ENCODE assay signal across 8 cellular contexts in genomic region chr22:30605449-30606110, GRCh38. TPM values are rescaled to one million over a fixed set of nuclear protein-coding genes. Genes with fewer than 3 reads are reported as not detected.
DNase-seq lines count a peak whose midpoint lies in the region; ATAC-seq and TF ChIP-seq lines count a peak whose summit lies in the region.

No MANE protein-coding gene starts in this region.

- ATAC-seq in HG03565 (IDR thresholded peaks at IDR 0.05; ENCODE audit: unreplicated experiment), result no peak

- H3K27me3 Mint-ChIP-seq in Calu3 (ENCODE audit: unreplicated experiment), result no peaks in the 10 kb centered on the region
- H3K27me3 Mint-ChIP-seq in IgD-negative memory B cell, result peaks cover 5% of the 10 kb centered on the region

- peak; percentile 71 for DNase-seq in Calu3
- peak; percentile 53 for DNase-seq in SK-N-DZ (ENCODE audit: low spot score)
- peak; percentile 47 for DNase-seq in amniotic epithelial cell (ENCODE audit: low read depth)
- no peak for DNase-seq in cortex of kidney (lab: John Stamatoyannopoulos, UW)

- peak; percentile 70 for TF ChIP-seq CTCF in Calu3 (IDR thresholded peaks at IDR 0.05; ENCODE audit: unreplicated experiment)

- H3K27me3 ChIP-seq in iPS-20b (ENCODE audit: insufficient read depth, low read length), result no peaks in the 10 kb centered on the region

- H3K9me3 Mint-ChIP-seq in Calu3 (ENCODE audit: low read depth, unreplicated experiment) (no peaks in the 10 kb centered on the region), IgD-negative memory B cell (no peaks in the 10 kb centered on the region)

- H3K27ac ChIP-seq in iPS-20b (ENCODE audit: low read length) (peak overlapping the region; percentile 2), skin epidermis (peak overlapping the region in 12 of 21 experiments; percentile 62 to 90 (median 81))

- peak overlapping the region; percentile 38; the same call in 1 of the 2 replicates for H3K4me3 ChIP-seq in iPS-20b (ENCODE audit: low read length)
- H3K4me3 ChIP-seq in skin epidermis, result peak overlapping the region in 2 of 7 experiments; percentile 50 to 56

- H3K4me1 Mint-ChIP-seq in Calu3 (ENCODE audit: low read depth, unreplicated experiment), result peaks cover 38% of the 10 kb centered on the region
- peaks cover 15 to 25% (median 21%) of the 10 kb centered on the region in 3 donors for H3K4me1 Mint-ChIP-seq in IgD-negative memory B cell

- CTCF ChIA-PET in Calu3 (lab: Charles Lee), result interaction anchor here (0.8 to 2.3 kb wide), 4 partner anchors 29 to 153 kb away, joined by 3 to 12 read pairs (median 8); no protein-coding TSS in a partner anchor

- peaks cover 11% of the 10 kb centered on the region for H3K36me3 ChIP-seq in iPS-20b (ENCODE audit: insufficient read depth, low read depth, low read length)

- H3K9me3 ChIP-seq in iPS-20b (ENCODE audit: insufficient read depth, low read depth, low read length), result no peaks in the 10 kb centered on the region

- H3K36me3 Mint-ChIP-seq in Calu3 (ENCODE audit: insufficient read depth, unreplicated experiment) (peaks cover 15% of the 10 kb centered on the region), IgD-negative memory B cell (no peaks in the 10 kb centered on the region)

- peaks cover 10% of the 10 kb centered on the region; the same call in 1 of the 2 replicates for H3K4me1 ChIP-seq in iPS-20b (ENCODE audit: insufficient read depth, low read length)

- intact Hi-C loops in Calu3 (cut with micrococcal nuclease; ENCODE audit: unreplicated experiment), result no loop called here

- H3K27ac Mint-ChIP-seq in Calu3 (ENCODE audit: unreplicated experiment), result no peak overlapping the region
- H3K27ac Mint-ChIP-seq in IgD-negative memory B cell, result no peak overlapping the region

- BruUV-seq in Calu3 (replicated peaks; lab: Mats Ljungman, UMichigan), result no TSS peak

- peak overlapping the region; percentile 72; the same call in 1 of the 2 replicates for H3K9ac ChIP-seq in iPS-20b (ENCODE audit: low read depth, low read length)

- H3K4me3 Mint-ChIP-seq in Calu3 (ENCODE audit: low read depth, unreplicated experiment), result peak overlapping the region; percentile 79
- H3K4me3 Mint-ChIP-seq in IgD-negative memory B cell, result peak overlapping the region in 3 of 4 donors; percentile 70 to 81 (median 74)

RNA-seq across cellular contexts. Expression of gene TCN2, which starts 1.4 kb away (rescaled TPM):
- 11.0 and 25.9 TPM in 2 replicates for total RNA-seq in Calu3 (2022)
- polyA plus RNA-seq in IgD-negative memory B cell, result 0.48 TPM
- polyA plus RNA-seq in SK-N-DZ (2014; cell fraction: cytosol; rRNA removed), result 8.5 and 9.7 TPM in 2 replicates
- 7.3 and 7.8 TPM in 2 replicates for polyA plus RNA-seq in SK-N-DZ (2014; cell fraction: nucleus; rRNA removed)

RNA-seq across cellular contexts. Expression of gene PES1, which starts 13.9 kb away (rescaled TPM):
- 98.9 and 106 TPM in 2 replicates for total RNA-seq in Calu3 (2022)
- 36.3 TPM for polyA plus RNA-seq in IgD-negative memory B cell
- 62.8 and 92.6 TPM in 2 replicates for polyA plus RNA-seq in SK-N-DZ (2014; cell fraction: cytosol; rRNA removed)
- 71.5 and 84.6 TPM in 2 replicates for polyA plus RNA-seq in SK-N-DZ (2014; cell fraction: nucleus; rRNA removed)

RNA-seq across cellular contexts. Expression of gene SLC35E4, which starts 30.0 kb away (rescaled TPM):
- 3.2 and 4.0 TPM in 2 replicates for total RNA-seq in Calu3 (2022)
- polyA plus RNA-seq in IgD-negative memory B cell, result 1.5 TPM
- 4.0 and 5.4 TPM in 2 replicates for polyA plus RNA-seq in SK-N-DZ (2014; cell fraction: cytosol; rRNA removed)
- polyA plus RNA-seq in SK-N-DZ (2014; cell fraction: nucleus; rRNA removed), result 0.73 and 2.0 TPM in 2 replicates

RNA-seq across cellular contexts. Expression of gene GAL3ST1, which starts 31.1 kb away (rescaled TPM):
- total RNA-seq in Calu3 (2022), result 6.5 and 8.2 TPM in 2 replicates
- polyA plus RNA-seq in IgD-negative memory B cell, result not detected
- 0.49 TPM in 1 of 2 replicates, not detected in the other for polyA plus RNA-seq in SK-N-DZ (2014; cell fraction: cytosol; rRNA removed)
- not detected in 2 replicates for polyA plus RNA-seq in SK-N-DZ (2014; cell fraction: nucleus; rRNA removed)

RNA-seq across cellular contexts. Expression of gene SEC14L6, which starts 59.0 kb away (rescaled TPM):
- total RNA-seq in Calu3 (2022), result 0.26 and 0.47 TPM in 2 replicates
- polyA plus RNA-seq in IgD-negative memory B cell, result not detected
- polyA plus RNA-seq in SK-N-DZ (2014; cell fraction: cytosol; rRNA removed), result not detected in 2 replicates
- not detected in 2 replicates for polyA plus RNA-seq in SK-N-DZ (2014; cell fraction: nucleus; rRNA removed)
